ENCODE assay signal across 20 cellular contexts in genomic region chr4:906311-907102, GRCh38. TPM values are rescaled to one million over a fixed set of nuclear protein-coding genes. Genes with fewer than 3 reads are reported as not detected.
DNase-seq lines count a peak whose midpoint lies in the region; ATAC-seq and TF ChIP-seq lines count a peak whose summit lies in the region.
"Had no signal": no experiment of that assay in that cellular context is flagged by ENCODE, and none has a peak within 500 bp of the region (broad histone marks: within the 10 kb centered on the region; RNA-seq: fewer than 3 reads in every experiment).

No MANE protein-coding gene starts in this region.

- H3K27me3 Mint-ChIP-seq in IgD-negative memory B cell (no peaks in the 10 kb centered on the region), endothelial cell (ENCODE audit: unreplicated experiment) (peaks cover 17% of the 10 kb centered on the region)
- H3K27me3 Mint-ChIP-seq in stimulated activated naive B cell treated with anti-CD40 and anti-IgM and Interleukin-4, amounts not matched to agents 10 μg/mL and 1 μg/mL and 100 μg/mL, for 72 hours = no peaks in the 10 kb centered on the region
- H3K27me3 Mint-ChIP-seq: activated CD4-positive, alpha-beta T cell treated with anti-CD3 and anti-CD28 coated beads, Interleukin-2, amount 10 ng/mL, durations not matched to agents 24 days and 14 days; progenitor cell of endocrine pancreas; T-helper 17 cell had no signal

- H3K4me3 Mint-ChIP-seq in IgD-negative memory B cell = no peak overlapping the region
- peak overlapping the region; percentile 51 for H3K4me3 Mint-ChIP-seq in endothelial cell (ENCODE audit: unreplicated experiment)
- no peak overlapping the region for H3K4me3 Mint-ChIP-seq in stimulated activated naive B cell treated with anti-CD40 and anti-IgM and Interleukin-4, amounts not matched to agents 10 μg/mL and 1 μg/mL and 100 μg/mL, for 72 hours
- H3K4me3 Mint-ChIP-seq: activated CD4-positive, alpha-beta T cell treated with anti-CD3 and anti-CD28 coated beads, Interleukin-2, amount 10 ng/mL, durations not matched to agents 24 days and 14 days; T-helper 17 cell had no signal

- intact Hi-C loops in Right ventricle myocardium inferior (cut with DNase I) (no loop called here), left cardiac atrium (cut with DNase I) (no loop called here)

- ATAC-seq in Right ventricle myocardium inferior = no peak
- no peak for ATAC-seq in left cardiac atrium
- ATAC-seq in stimulated activated naive B cell treated with anti-CD40 and anti-IgM and Interleukin-4, amounts not matched to agents 10 μg/mL and 1 μg/mL and 100 μg/mL, for 72 hours (replicated peaks) = no peak
- ATAC-seq: esophagus mucosa, T-helper 17 cell had no signal

- H3K36me3 Mint-ChIP-seq in IgD-negative memory B cell = peaks cover 2% of the 10 kb centered on the region
- peaks cover 36% of the 10 kb centered on the region for H3K36me3 Mint-ChIP-seq in endothelial cell (ENCODE audit: low read depth, unreplicated experiment)
- H3K36me3 Mint-ChIP-seq in stimulated activated naive B cell treated with anti-CD40 and anti-IgM and Interleukin-4, amounts not matched to agents 10 μg/mL and 1 μg/mL and 100 μg/mL, for 72 hours = peaks cover 50 to 55% of the 10 kb centered on the region in 2 donors

- no peaks in the 10 kb centered on the region for H3K9me3 Mint-ChIP-seq in IgD-negative memory B cell
- no peaks in the 10 kb centered on the region for H3K9me3 Mint-ChIP-seq in endothelial cell (ENCODE audit: unreplicated experiment)
- peaks cover 0 to 9% of the 10 kb centered on the region in 2 donors for H3K9me3 Mint-ChIP-seq in stimulated activated naive B cell treated with anti-CD40 and anti-IgM and Interleukin-4, amounts not matched to agents 10 μg/mL and 1 μg/mL and 100 μg/mL, for 72 hours
- H3K9me3 Mint-ChIP-seq: activated T-helper 2 cell treated with anti-CD3 and anti-CD28 coated beads, Interferon-gamma antibody, Interleukin-2, Interleukin-4, amounts not matched to agents 10 μg/mL and 5 μg/mL and 100 μg/mL, durations not matched to agents 14 hours and 24 hours and 36 hours had no signal

- peak; percentile 11 for DNase-seq in Right ventricle myocardium inferior (ENCODE audit: missing footprints)
- DNase-seq in left cardiac atrium = no peak
- no peak for DNase-seq in endothelial cell (ENCODE audit: low spot score)
- no peak for DNase-seq in stimulated activated naive B cell treated with anti-CD40 and anti-IgM and Interleukin-4, amounts not matched to agents 10 μg/mL and 1 μg/mL and 100 μg/mL, for 72 hours
- DNase-seq in mucosa of gallbladder (ENCODE audit: low spot score) = no peak
- DNase-seq in stimulated activated CD4-positive, alpha-beta T cell treated with anti-CD3 and anti-CD28 coated beads, Interleukin-2, amount 100 ng/mL, for 48 hours = no peak
- DNase-seq in activated CD4-positive, alpha-beta T cell treated with anti-CD3 and anti-CD28 coated beads for 4 hours = no peak
- DNase-seq: activated CD4-positive, alpha-beta T cell treated with anti-CD3 and anti-CD28 coated beads, Interleukin-2, amount 10 ng/mL, durations not matched to agents 24 days and 14 days; brain microvascular endothelial cell; effector CD4-positive, alpha-beta T cell; midbrain; NCI-H1092; NCI-H1930; NCI-H69; sigmoid colon; T-helper 17 cell had no signal

- H3K27ac Mint-ChIP-seq in IgD-negative memory B cell (peak overlapping the region in 2 of 3 donors; percentile 71 to 83), endothelial cell (ENCODE audit: unreplicated experiment) (no peak overlapping the region)
- H3K27ac Mint-ChIP-seq in stimulated activated naive B cell treated with anti-CD40 and anti-IgM and Interleukin-4, amounts not matched to agents 10 μg/mL and 1 μg/mL and 100 μg/mL, for 72 hours = peak overlapping the region; percentile 75
- H3K27ac Mint-ChIP-seq: activated CD4-positive, alpha-beta T cell treated with anti-CD3 and anti-CD28 coated beads, Interleukin-2, amount 10 ng/mL, durations not matched to agents 24 days and 14 days; activated T-helper 2 cell treated with anti-CD3 and anti-CD28 coated beads, Interferon-gamma antibody, Interleukin-2, Interleukin-4, amounts not matched to agents 10 μg/mL and 5 μg/mL and 100 μg/mL, durations not matched to agents 14 hours and 24 hours and 36 hours; progenitor cell of endocrine pancreas; T-helper 17 cell had no signal

- peaks cover 0 to 2% (median 0%) of the 10 kb centered on the region in 3 donors for H3K4me1 Mint-ChIP-seq in IgD-negative memory B cell
- no peaks in the 10 kb centered on the region for H3K4me1 Mint-ChIP-seq in endothelial cell (ENCODE audit: unreplicated experiment)
- peaks cover 0 to 5% of the 10 kb centered on the region in 2 donors for H3K4me1 Mint-ChIP-seq in stimulated activated naive B cell treated with anti-CD40 and anti-IgM and Interleukin-4, amounts not matched to agents 10 μg/mL and 1 μg/mL and 100 μg/mL, for 72 hours

- TF ChIP-seq CTCF in endothelial cell (IDR thresholded peaks at IDR 0.05; ENCODE audit: unreplicated experiment) = no peak

RNA-seq across cellular contexts. Expression of gene GAK, which starts 25.6 kb away (rescaled TPM):
- total RNA-seq in Right ventricle myocardium inferior (29.3 TPM), left cardiac atrium (10 to 100 TPM; 38.1 to 43.2 TPM), endothelial cell (ENCODE audit: unreplicated experiment) (112 TPM), mucosa of gallbladder (151 TPM)
- polyA plus RNA-seq in IgD-negative memory B cell = 74.7 TPM

RNA-seq across cellular contexts. Expression of gene TMEM175, which starts 25.8 kb away (rescaled TPM):
- total RNA-seq in Right ventricle myocardium inferior (17.4 TPM), left cardiac atrium (10 to 100 TPM; 17.9 to 20.7 TPM), endothelial cell (ENCODE audit: unreplicated experiment) (31.4 TPM), mucosa of gallbladder (48.8 TPM)
- 20.0 TPM for polyA plus RNA-seq in IgD-negative memory B cell
